8 cellular contexts compared by ENCODE assay signal in the genomic region with DNA sequence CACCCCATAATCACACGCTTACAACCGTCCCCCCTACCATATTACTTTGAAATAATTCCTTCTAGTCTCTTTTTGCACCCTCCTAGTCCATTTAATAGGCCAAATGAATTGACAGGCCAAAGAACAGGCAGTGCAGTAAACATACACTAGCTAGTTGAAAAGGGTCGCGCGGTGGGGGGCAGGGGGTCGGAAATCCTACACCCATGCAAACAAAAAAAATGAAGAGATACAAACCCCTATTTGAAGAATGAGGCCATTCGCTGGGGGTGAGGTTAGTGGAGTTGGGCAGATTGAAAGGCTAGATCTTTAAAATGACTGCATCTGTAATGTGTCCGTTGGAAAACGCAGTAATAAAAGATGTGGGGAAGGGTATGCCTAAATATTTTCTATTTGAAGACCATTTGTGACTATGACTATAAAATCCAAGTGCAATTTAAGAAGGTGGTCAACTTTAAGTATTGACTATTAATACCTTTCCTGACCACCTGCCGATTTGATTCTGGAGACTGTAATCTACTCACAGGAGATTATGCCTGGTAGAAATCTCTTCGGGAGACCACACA. TPM values are rescaled to one million over a fixed set of nuclear protein-coding genes. Genes with fewer than 3 reads are reported as not detected.
DNase-seq lines count a peak whose midpoint lies in the region; ATAC-seq, FAIRE-seq and TF ChIP-seq lines count a peak whose summit lies in the region.

No MANE protein-coding gene starts in this region.

- intact Hi-C loops in endothelial cell of umbilical vein (cut with micrococcal nuclease) = loop anchor here (1.0 to 10.0 kb wide), 3 partner anchors 15 to 761 kb away; partner anchors contain the start of genes CLDND1 and CRYBG3

- POLR2A ChIA-PET in endothelial cell of umbilical vein (lab: Charles Lee) = no interaction called here

- no peaks in the 10 kb centered on the region for H3K9me1 ChIP-seq in endothelial cell of umbilical vein (replicated peaks; ENCODE audit: control insufficient read depth, extremely low read depth, insufficient read depth, low read length)

- H3K4me2 ChIP-seq in endothelial cell of umbilical vein (ENCODE audit: insufficient read depth, low read length) = peak overlapping the region; percentile 84

- ATAC-seq in GM18502 (IDR thresholded peaks at IDR 0.05; ENCODE audit: poor library complexity, unreplicated experiment) (peak; percentile 9), HG03469 (IDR thresholded peaks at IDR 0.05; ENCODE audit: unreplicated experiment) (no peak)

- H3K9me3 ChIP-seq in endothelial cell of umbilical vein (replicated peaks; ENCODE audit: control insufficient read depth, insufficient read depth, low read length) = no peaks in the 10 kb centered on the region

- BruUV-seq in endothelial cell of umbilical vein (replicated peaks; lab: Mats Ljungman, UMichigan) = TSS peak; percentile 84

- no peaks in the 10 kb centered on the region for H3K36me3 ChIP-seq in endothelial cell of umbilical vein (ENCODE audit: control insufficient read depth in 2 of 2, extremely low read depth in 1 of 2, insufficient read depth in 2 of 2, low read length in 2 of 2)

- no peak for TF ChIP-seq POLR2A in endothelial cell of umbilical vein (IDR thresholded peaks at IDR 0.05; ENCODE audit: low read depth, low read length)

- no peak for TF ChIP-seq CTCF in endothelial cell of umbilical vein (IDR thresholded peaks at IDR 0.05; ENCODE audit: extremely low read depth in 1 of 2, insufficient read depth in 1 of 2, low read depth in 1 of 2, low read length in 2 of 2)

- no peaks in the 10 kb centered on the region for H3K79me2 ChIP-seq in endothelial cell of umbilical vein (ENCODE audit: control insufficient read depth, insufficient read depth, low read length)

- peak overlapping the region; percentile 94 for H2AFZ ChIP-seq in endothelial cell of umbilical vein (ENCODE audit: low read depth, low read length)

- no peak for FAIRE-seq in endothelial cell of umbilical vein (lab: Jason Lieb, UNC)

- CTCF ChIA-PET in endothelial cell of umbilical vein (lab: Charles Lee) = interaction anchor here (0.7 to 2.2 kb wide), 10 partner anchors 12 to 565 kb away, joined by 3 to 20 read pairs (median 4); partner anchors contain the start of genes CRYBG3 and RIOX2

- H4K20me1 ChIP-seq in endothelial cell of umbilical vein (replicated peaks; ENCODE audit: control insufficient read depth, extremely low read depth, insufficient read depth, low read length) = no peaks in the 10 kb centered on the region

- H3K27me3 ChIP-seq in endothelial cell of umbilical vein (ENCODE audit: control insufficient read depth in 2 of 2, insufficient read depth in 2 of 2, low read length in 2 of 2) = no peaks in the 10 kb centered on the region

- peak overlapping the region; percentile 6 for H3K27ac ChIP-seq in endothelial cell of umbilical vein (ENCODE audit: insufficient read depth, low read depth, low read length)

- DNase-seq in NCI-H748 treated with DMSO at 0.1 percent for 48 hours (lab: John Stamatoyannopoulos, UW) = peak; percentile 33
- no peak for DNase-seq in endothelial cell of umbilical vein (ENCODE audit: low read depth, low spot score)
- DNase-seq in pons (ENCODE audit: low spot score) = peak; percentile 7
- DNase-seq in NCI-H1092 treated with DMSO at 0.1 percent for 48 hours (lab: John Stamatoyannopoulos, UW) = no peak
- DNase-seq in COLO829 (ENCODE audit: low spot score) = no peak
- no peak for DNase-seq in GM03348 (ENCODE audit: low spot score)

- H3K4me1 ChIP-seq in endothelial cell of umbilical vein (ENCODE audit: control insufficient read depth, extremely low read depth, insufficient read depth, low read length) = no peaks in the 10 kb centered on the region

- peak overlapping the region; percentile 32 to 83 (median 77) for H3K4me3 ChIP-seq in endothelial cell of umbilical vein (replicated peaks in 1 of 3; ENCODE audit: insufficient read depth in 1 of 3, low read depth in 1 of 3, low read length in 3 of 3)

- peak overlapping the region; percentile 44 for H3K9ac ChIP-seq in endothelial cell of umbilical vein (replicated peaks; ENCODE audit: extremely low read depth, insufficient read depth, low read length)

- dilution Hi-C loops in endothelial cell of umbilical vein (cut with MboI; ENCODE audit: extremely low pct_ligation_motif_present, low sequenced_read_pairs) = no loop called here

TF ChIP-seq in endothelial cell of umbilical vein, 7 proteins besides CTCF, POLR2A, EP300 and RAD21:
- TF ChIP-seq FOS (IDR thresholded peaks at IDR 0.05; ENCODE audit: borderline replicate concordance, insufficient read depth, low read length) (no peak), MAX (IDR thresholded peaks at IDR 0.05; ENCODE audit: insufficient read depth, insufficient read length) (no peak), EZH2 (IDR thresholded peaks at IDR 0.05; ENCODE audit: borderline replicate concordance, low read depth, low read length, severe bottlenecking) (no peak), JUN (IDR thresholded peaks at IDR 0.05; ENCODE audit: borderline replicate concordance, insufficient read depth, insufficient read length, low read depth) (no peak), POLR2AphosphoS5 (IDR thresholded peaks at IDR 0.05; ENCODE audit: insufficient read depth, low read depth, low read length) (no peak), MYC (IDR thresholded peaks at IDR 0.05; ENCODE audit: low read depth, low read length) (no peak), GATA2 (IDR thresholded peaks at IDR 0.05; ENCODE audit: insufficient read depth, insufficient read length, low read depth, low read length) (no peak)

RNA-seq across cellular contexts. Expression of gene ARL6, which starts 0.9 kb away (rescaled TPM):
- 5.8 and 6.1 TPM in 2 replicates for total RNA-seq in endothelial cell of umbilical vein
- 2.2 and 3.6 TPM in 2 replicates for polyA plus RNA-seq in endothelial cell of umbilical vein
- 2.3 and 2.7 TPM in 2 replicates for polyA plus RNA-seq in endothelial cell of umbilical vein (2011; cell fraction: cytosol; rRNA removed)
- 3.3 and 5.6 TPM in 2 replicates for polyA plus RNA-seq in endothelial cell of umbilical vein (2011; cell fraction: nucleus; rRNA removed)
- 3.7 and 4.3 TPM in 2 replicates for polyA plus RNA-seq in endothelial cell of umbilical vein (2012)
- polyA minus RNA-seq in endothelial cell of umbilical vein = 5.6 and 10.6 TPM in 2 replicates
- polyA minus RNA-seq in endothelial cell of umbilical vein (2011; cell fraction: cytosol; rRNA and poly(A)+ RNA removed) = 5.6 TPM
- polyA minus RNA-seq in endothelial cell of umbilical vein (2011; cell fraction: nucleus; rRNA and poly(A)+ RNA removed) = 7.0 and 13.3 TPM in 2 replicates

RNA-seq across cellular contexts. Expression of gene CRYBG3, which starts 58.1 kb away (rescaled TPM):
- total RNA-seq in endothelial cell of umbilical vein = 15.0 and 15.9 TPM in 2 replicates
- 2.4 and 2.8 TPM in 2 replicates for polyA plus RNA-seq in endothelial cell of umbilical vein
- 4.1 and 4.4 TPM in 2 replicates for polyA plus RNA-seq in endothelial cell of umbilical vein (2011; cell fraction: cytosol; rRNA removed)
- polyA plus RNA-seq in endothelial cell of umbilical vein (2011; cell fraction: nucleus; rRNA removed) = 15.9 and 18.4 TPM in 2 replicates
- polyA plus RNA-seq in endothelial cell of umbilical vein (2012) = 5.9 and 8.9 TPM in 2 replicates
- polyA minus RNA-seq in endothelial cell of umbilical vein = 14.9 and 15.1 TPM in 2 replicates
- polyA minus RNA-seq in endothelial cell of umbilical vein (2011; cell fraction: cytosol; rRNA and poly(A)+ RNA removed) = 4.0 TPM
- polyA minus RNA-seq in endothelial cell of umbilical vein (2011; cell fraction: nucleus; rRNA and poly(A)+ RNA removed) = 17.3 and 23.5 TPM in 2 replicates

Comparison
In these comparisons a context has a peak if more than half of its experiments do, and no peak if none do; other contexts are left out.
1. DNase-seq: peak in NCI-H748 treated with DMSO at 0.1 percent for 48 hours (single experiment) and pons (single experiment); none in endothelial cell of umbilical vein (single experiment), NCI-H1092 treated with DMSO at 0.1 percent for 48 hours (single experiment), COLO829 (single experiment) and GM03348 (single experiment).